Comparison of ENCODE assay signal across 15 cellular contexts in genomic region chr2:72278046-72278445, GRCh38.
DNase-seq lines count a peak whose midpoint lies in the region; ATAC-seq lines count a peak whose summit lies in the region.
"Had no signal": no experiment of that assay in that cellular context is flagged by ENCODE, and none has a peak within 500 bp of the region (broad histone marks: within the 10 kb centered on the region; RNA-seq: fewer than 3 reads in every experiment).

No MANE protein-coding gene starts in this region.

- H3K4me3 Mint-ChIP-seq in effector memory CD8-positive, alpha-beta T cell, result no peak overlapping the region
- H3K4me3 Mint-ChIP-seq: activated T-helper 1 cell treated with anti-CD3 and anti-CD28 coated beads, Interleukin-12 subunit alpha, Interleukin-12 subunit beta, Interleukin-2, Interleukin-4 antibody, amounts not matched to agents 30 ng/mL and 10 ng/mL and 1 ng/mL, durations not matched to agents 14 hours and 24 hours and 36 hours; CD8-positive, alpha-beta memory T cell; memory B cell; T-helper 1 cell treated with Interleukin-12 subunit alpha and Interleukin-12 subunit beta and Interleukin-4 antibody, amounts not matched to agents 30 μg/mL and 1 μg/mL, for 36 hours had no signal

- no peak overlapping the region for H3K27ac Mint-ChIP-seq in effector memory CD8-positive, alpha-beta T cell
- H3K27ac Mint-ChIP-seq: activated T-helper 1 cell treated with anti-CD3 and anti-CD28 coated beads, Interleukin-12 subunit alpha, Interleukin-12 subunit beta, Interleukin-2, Interleukin-4 antibody, amounts not matched to agents 30 ng/mL and 10 ng/mL and 1 ng/mL, durations not matched to agents 14 hours and 24 hours and 36 hours; CD8-positive, alpha-beta memory T cell; memory B cell; T-helper 1 cell treated with Interleukin-12 subunit alpha and Interleukin-12 subunit beta and Interleukin-4 antibody, amounts not matched to agents 30 μg/mL and 1 μg/mL, for 36 hours had no signal

- DNase-seq in GM04503 (ENCODE audit: low read depth) (peak; percentile 32), SK-MEL-5 (ENCODE audit: low read depth, low spot score) (peak; percentile 25), fibroblast of gingiva (ENCODE audit: low read depth) (peak; percentile 22), putamen (ENCODE audit: low spot score) (peak; percentile 2), cerebellum (ENCODE audit: low spot score) (no peak), C1 segment of cervical spinal cord (lab: John Stamatoyannopoulos, UW) (no peak)
- DNase-seq in effector memory CD8-positive, alpha-beta T cell, result no peak
- DNase-seq: CD8-positive, alpha-beta memory T cell; NCI-H1417; NCI-H510A treated with DMSO at 0.1 percent for 48 hours had no signal

- no peaks in the 10 kb centered on the region for H3K36me3 Mint-ChIP-seq in effector memory CD8-positive, alpha-beta T cell (ENCODE audit: insufficient read depth)

- no peaks in the 10 kb centered on the region for H3K27me3 Mint-ChIP-seq in effector memory CD8-positive, alpha-beta T cell
- H3K27me3 Mint-ChIP-seq: CD8-positive, alpha-beta memory T cell had no signal

- in situ Hi-C loops in SK-MEL-5 (cut with HindIII; ENCODE audit: low pct_unique_long_range_greater_than_20kb, low sequenced_read_pairs), result no loop called here

- no peaks in the 10 kb centered on the region for H3K4me1 Mint-ChIP-seq in effector memory CD8-positive, alpha-beta T cell (ENCODE audit: low read depth in 2 of 2)
- H3K4me1 Mint-ChIP-seq: CD8-positive, alpha-beta memory T cell had no signal

- H3K9me3 Mint-ChIP-seq in effector memory CD8-positive, alpha-beta T cell, result no peaks in the 10 kb centered on the region
- H3K9me3 Mint-ChIP-seq: activated T-helper 1 cell treated with anti-CD3 and anti-CD28 coated beads, Interleukin-12 subunit alpha, Interleukin-12 subunit beta, Interleukin-2, Interleukin-4 antibody, amounts not matched to agents 30 ng/mL and 10 ng/mL and 1 ng/mL, durations not matched to agents 14 hours and 24 hours and 36 hours; memory B cell; T-helper 1 cell treated with Interleukin-12 subunit alpha and Interleukin-12 subunit beta and Interleukin-4 antibody, amounts not matched to agents 30 μg/mL and 1 μg/mL, for 36 hours had no signal

- no peak for ATAC-seq in effector memory CD8-positive, alpha-beta T cell (replicated peaks)
- no peak for ATAC-seq in GM18502 (IDR thresholded peaks at IDR 0.05; ENCODE audit: poor library complexity, unreplicated experiment)
- ATAC-seq: Panc1 had no signal

Comparison
In these comparisons a context has a peak if more than half of its experiments do, and no peak if none do; other contexts are left out.
1. DNase-seq: peak in GM04503 (single experiment), SK-MEL-5 (single experiment), fibroblast of gingiva (single experiment) and putamen (single experiment); none in cerebellum (single experiment), C1 segment of cervical spinal cord (0 of 14) and effector memory CD8-positive, alpha-beta T cell (0 of 3).